Comparison of ENCODE assay signal across 8 cellular contexts in the genomic region with DNA sequence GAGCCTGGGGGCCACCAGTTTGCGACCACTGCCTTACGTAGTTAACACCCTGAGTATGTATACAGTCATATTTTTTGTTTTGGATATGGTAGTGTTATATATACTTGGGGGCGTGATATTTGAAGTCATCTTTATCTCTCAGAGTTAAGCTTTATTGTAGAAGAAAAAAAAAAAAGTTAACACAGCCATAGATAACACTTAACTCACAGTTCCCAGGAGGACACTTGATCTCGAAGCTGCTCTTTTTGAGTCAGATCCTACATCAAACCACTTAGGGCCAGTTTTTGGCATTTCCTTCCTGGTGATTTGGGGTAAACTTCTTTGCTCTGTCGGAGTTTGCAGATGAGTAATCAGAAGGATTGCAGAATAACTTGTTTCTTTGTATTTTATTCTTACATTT. TPM values are rescaled to one million over a fixed set of nuclear protein-coding genes. Genes with fewer than 3 reads are reported as not detected.
DNase-seq lines count a peak whose midpoint lies in the region; ATAC-seq and TF ChIP-seq lines count a peak whose summit lies in the region.

No MANE protein-coding gene starts in this region.

- H2AFZ ChIP-seq in OCI-LY3 (ENCODE audit: low read depth, low read length): no peak overlapping the region
- no peak overlapping the region for H2AFZ ChIP-seq in Karpas-422 (ENCODE audit: low read length)

- H3K9ac ChIP-seq in BLaER1 (no peak overlapping the region; the same call in 1 of the 2 replicates), OCI-LY3 (ENCODE audit: low read length) (no peak overlapping the region), Karpas-422 (ENCODE audit: low read length) (no peak overlapping the region)

- H3K4me1 ChIP-seq in BLaER1 (peaks cover 47% of the 10 kb centered on the region), OCI-LY3 (ENCODE audit: low read length) (peaks cover 19% of the 10 kb centered on the region; the same call in 1 of the 2 replicates), neutrophil (ENCODE audit: control insufficient read depth in 1 of 2, insufficient read depth in 1 of 2, low read depth in 1 of 2, low read length in 1 of 2) (peaks cover 15 to 16% of the 10 kb centered on the region in 2 experiments), Karpas-422 (ENCODE audit: low read length) (no peaks in the 10 kb centered on the region)

- H3K27me3 ChIP-seq in BLaER1 (peaks cover 6% of the 10 kb centered on the region; the same call in 1 of the 2 replicates), OCI-LY3 (ENCODE audit: low read depth, low read length) (no peaks in the 10 kb centered on the region), neutrophil (peaks cover 14% of the 10 kb centered on the region), Karpas-422 (ENCODE audit: low read length) (no peaks in the 10 kb centered on the region)

- H3K9me2 ChIP-seq in Karpas-422 (replicated peaks; ENCODE audit: insufficient read depth, low read length): no peaks in the 10 kb centered on the region

- H4K20me1 ChIP-seq in BLaER1 (no peaks in the 10 kb centered on the region), OCI-LY3 (ENCODE audit: insufficient read depth, low read length) (no peaks in the 10 kb centered on the region), Karpas-422 (ENCODE audit: insufficient read depth, low read depth, low read length) (no peaks in the 10 kb centered on the region)

- H3K9me3 ChIP-seq in BLaER1: peaks cover 5% of the 10 kb centered on the region
- no peaks in the 10 kb centered on the region for H3K9me3 ChIP-seq in OCI-LY3 (ENCODE audit: insufficient read depth, low read length)
- H3K9me3 ChIP-seq in neutrophil: no peaks in the 10 kb centered on the region
- H3K9me3 ChIP-seq in Karpas-422 (ENCODE audit: low read length): no peaks in the 10 kb centered on the region

- H3K4me3 ChIP-seq in BLaER1 (no peak overlapping the region), OCI-LY3 (ENCODE audit: low read length) (peak overlapping the region; percentile 38), neutrophil (ENCODE audit: low read depth in 1 of 2, low read length in 1 of 2) (peak overlapping the region; percentile 46 to 54), Karpas-422 (ENCODE audit: low read length) (no peak overlapping the region)

- H3K27ac ChIP-seq in BLaER1: peak overlapping the region; percentile 52; the same call in 1 of the 2 replicates
- H3K27ac ChIP-seq in OCI-LY3 (ENCODE audit: low read length): no peak overlapping the region
- peak overlapping the region; percentile 66 for H3K27ac ChIP-seq in neutrophil
- no peak overlapping the region for H3K27ac ChIP-seq in Karpas-422 (ENCODE audit: low read length)

- H3K79me2 ChIP-seq in OCI-LY3 (ENCODE audit: low read length): no peaks in the 10 kb centered on the region
- no peaks in the 10 kb centered on the region for H3K79me2 ChIP-seq in Karpas-422 (ENCODE audit: low read length)

- peak; percentile 47 for DNase-seq in dermis blood vessel endothelial cell
- no peak for DNase-seq in RKO (ENCODE audit: low spot score)
- DNase-seq in Karpas-422: no peak

- ATAC-seq in HG02642 (IDR thresholded peaks at IDR 0.05; ENCODE audit: poor library complexity, unreplicated experiment): no peak
- ATAC-seq in GM19324 (IDR thresholded peaks at IDR 0.05; ENCODE audit: low FRiP score, unreplicated experiment): no peak

- peak overlapping the region; percentile 70 for H3K4me2 ChIP-seq in BLaER1
- H3K4me2 ChIP-seq in OCI-LY3 (ENCODE audit: low read length): peak overlapping the region; percentile 50
- H3K4me2 ChIP-seq in Karpas-422 (ENCODE audit: low read depth, low read length, poor library complexity, severe bottlenecking): no peak overlapping the region

- TF ChIP-seq CTCF in OCI-LY3 (IDR thresholded peaks at IDR 0.05; ENCODE audit: low read depth, low read length) (no peak), neutrophil (IDR thresholded peaks at IDR 0.05) (no peak)

- H3K36me3 ChIP-seq in BLaER1 (no peaks in the 10 kb centered on the region), OCI-LY3 (replicated peaks; ENCODE audit: low read depth, low read length) (no peaks in the 10 kb centered on the region), neutrophil (no peaks in the 10 kb centered on the region), Karpas-422 (ENCODE audit: insufficient read depth, low read length) (no peaks in the 10 kb centered on the region)

RNA-seq across cellular contexts. Expression of a gene that starts 5.8 kb away (rescaled TPM):
- total RNA-seq in dermis blood vessel endothelial cell: 40.2 and 51.3 TPM in 2 replicates
- total RNA-seq in Karpas-422 (2014; rRNA removed; shearing (Covaris generic); ENCODE audit: low replicate concordance): not detected in 2 replicates

RNA-seq across cellular contexts. Expression of a gene that starts 48.5 kb away (rescaled TPM):
- total RNA-seq in dermis blood vessel endothelial cell: 2.2 and 2.9 TPM in 2 replicates
- not detected in 2 replicates for total RNA-seq in Karpas-422 (2014; rRNA removed; shearing (Covaris generic); ENCODE audit: low replicate concordance)

RNA-seq across cellular contexts. Expression of a gene that starts 52.1 kb away (rescaled TPM):
- total RNA-seq in dermis blood vessel endothelial cell: 23.5 and 32.1 TPM in 2 replicates
- 6.1 and 31.7 TPM in 2 replicates for total RNA-seq in Karpas-422 (2014; rRNA removed; shearing (Covaris generic); ENCODE audit: low replicate concordance)

Comparison
In these comparisons a context has a peak if more than half of its experiments do, and no peak if none do; other contexts are left out.
1. H3K27ac ChIP-seq: peak in BLaER1 (single experiment) and neutrophil (single experiment); none in OCI-LY3 (single experiment) and Karpas-422 (single experiment).
2. H3K4me3 ChIP-seq: peak in OCI-LY3 (single experiment) and neutrophil (2 of 2); none in BLaER1 (single experiment) and Karpas-422 (single experiment).
3. RNA of a gene that starts 5.8 kb away (total RNA-seq): 40.2 to 51.3 TPM in dermis blood vessel endothelial cell; not detected in Karpas-422; every median in the first group is over 10 times any median in the second.